In the genomic region with DNA sequence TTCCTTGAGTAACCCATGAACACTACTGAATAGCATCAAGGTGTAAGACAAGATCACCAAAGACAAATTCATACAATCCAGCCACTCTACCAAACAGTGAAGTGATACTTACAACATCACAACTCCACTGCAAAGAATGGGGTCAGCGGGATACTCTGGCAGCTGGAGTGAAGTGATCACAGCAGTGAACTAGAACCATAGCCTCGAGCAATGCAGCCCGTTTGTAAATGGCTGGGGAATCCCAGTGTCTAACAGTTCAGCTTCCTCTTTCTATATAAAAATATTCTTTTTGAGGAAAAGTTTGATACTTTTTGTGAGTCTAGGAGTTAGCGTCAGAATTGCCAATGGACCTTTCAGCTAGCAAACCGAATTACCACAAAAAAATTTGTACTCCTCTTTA, we compare ENCODE assay signal across 15 cellular contexts.
DNase-seq lines count a peak whose midpoint lies in the region; ATAC-seq and TF ChIP-seq lines count a peak whose summit lies in the region.
"Had no signal": no experiment of that assay in that cellular context is flagged by ENCODE, and none has a peak within 500 bp of the region (broad histone marks: within the 10 kb centered on the region; RNA-seq: fewer than 3 reads in every experiment).

No MANE protein-coding gene starts in this region.

- WGBS in SK-N-SH (ENCODE audit: low lambda C conversion rate) = 54% methylated on average over 4 of the region's 5 CpGs

- no peaks in the 10 kb centered on the region for H3K27me3 Mint-ChIP-seq in neural crest cell (ENCODE audit: low read depth)

- no peaks in the 10 kb centered on the region for H3K27me3 ChIP-seq in OCI-LY3 (ENCODE audit: low read depth, low read length)
- no peaks in the 10 kb centered on the region for H3K27me3 ChIP-seq in SK-N-SH (ENCODE audit: insufficient read depth)
- no peaks in the 10 kb centered on the region for H3K27me3 ChIP-seq in PC-3 (ENCODE audit: low read length)

- H3K4me1 Mint-ChIP-seq in neural crest cell = peaks cover 62% of the 10 kb centered on the region
- H3K4me1 Mint-ChIP-seq: CD14-positive monocyte had no signal

- POLR2A ChIA-PET in SK-N-SH (lab: Yijun Ruan, JAX) = no interaction called here
- POLR2A ChIA-PET in PC-3 (lab: Charles Lee; ENCODE audit: unreplicated experiment) = no interaction called here

- H3K27ac ChIP-seq in OCI-LY3 (ENCODE audit: low read length) (no peak overlapping the region), SK-N-SH (ENCODE audit: low read depth in 2 of 2, low read length in 1 of 2) (no peak overlapping the region), PC-3 (ENCODE audit: low read length) (no peak overlapping the region)

- H3K9me2 ChIP-seq in SK-N-SH (no peaks in the 10 kb centered on the region), PC-3 (replicated peaks; ENCODE audit: low read length) (no peaks in the 10 kb centered on the region)

- H4K20me1 ChIP-seq in OCI-LY3 (ENCODE audit: insufficient read depth, low read length) (no peaks in the 10 kb centered on the region), SK-N-SH (ENCODE audit: insufficient read depth) (no peaks in the 10 kb centered on the region), PC-3 (ENCODE audit: low read length) (no peaks in the 10 kb centered on the region)

- no TSS peak for BruUV-seq in PC-3 (replicated peaks; lab: Mats Ljungman, UMichigan)

- H3F3A ChIP-seq in SK-N-SH (replicated peaks; ENCODE audit: insufficient read depth) (no peaks in the 10 kb centered on the region), PC-3 (ENCODE audit: low read length, unreplicated experiment) (no peaks in the 10 kb centered on the region)

- H3K36me3 ChIP-seq in OCI-LY3 (replicated peaks; ENCODE audit: low read depth, low read length) (no peaks in the 10 kb centered on the region), SK-N-SH (replicated peaks in 1 of 2; ENCODE audit: control insufficient read depth in 1 of 2, insufficient read depth in 2 of 2, low read length in 1 of 2) (no peaks in the 10 kb centered on the region), PC-3 (ENCODE audit: low read depth, low read length) (no peaks in the 10 kb centered on the region)

- H3K27ac Mint-ChIP-seq in neural crest cell (ENCODE audit: unreplicated experiment) = no peak overlapping the region
- H3K27ac Mint-ChIP-seq: CD14-positive monocyte had no signal

- intact Hi-C loops in PC-3 (cut with micrococcal nuclease) = no loop called here

- ATAC-seq in HG02678 (IDR thresholded peaks at IDR 0.05; ENCODE audit: unreplicated experiment) (no peak), PC-3 (no peak)
- ATAC-seq: K562, Panc1, Right ventricle myocardium inferior had no signal

- peak overlapping the region; percentile 17 for H3K4me3 Mint-ChIP-seq in neural crest cell
- H3K4me3 Mint-ChIP-seq: CD14-positive monocyte had no signal

- peaks cover 16% of the 10 kb centered on the region for H3K36me3 Mint-ChIP-seq in neural crest cell (ENCODE audit: low read depth)
- H3K36me3 Mint-ChIP-seq: CD14-positive monocyte had no signal

- peak; percentile 40 for DNase-seq in ELF-1 (ENCODE audit: low read depth, low spot score)
- DNase-seq in foreskin melanocyte = peak; percentile 19
- DNase-seq in neural crest cell (ENCODE audit: low read depth, low spot score) = no peak
- DNase-seq in NCI-H1092 treated with DMSO at 0.1 percent for 48 hours (lab: John Stamatoyannopoulos, UW) = no peak
- DNase-seq in SK-N-SH = no peak
- DNase-seq in PC-3 = no peak
- DNase-seq: NCI-H1048, NCI-H1694, NCI-H446 had no signal

- no peak for TF ChIP-seq RAD21 in SK-N-SH (IDR thresholded peaks at IDR 0.05; ENCODE audit: low read length)

- H3K9me3 ChIP-seq in OCI-LY3 (ENCODE audit: insufficient read depth, low read length) = no peaks in the 10 kb centered on the region
- H3K9me3 ChIP-seq in SK-N-SH = no peaks in the 10 kb centered on the region
- H3K9me3 ChIP-seq in PC-3 (ENCODE audit: low read length) = no peaks in the 10 kb centered on the region

- peaks cover 13% of the 10 kb centered on the region for H3K9me3 Mint-ChIP-seq in neural crest cell

- peak overlapping the region; percentile 57; the same call in 1 of the 2 replicates for H2AFZ ChIP-seq in OCI-LY3 (ENCODE audit: low read depth, low read length)
- no peak overlapping the region for H2AFZ ChIP-seq in SK-N-SH (ENCODE audit: low read depth)
- H2AFZ ChIP-seq in PC-3 (ENCODE audit: low read length) = no peak overlapping the region

- TF ChIP-seq CTCF in OCI-LY3 (IDR thresholded peaks at IDR 0.05; ENCODE audit: low read depth, low read length) (no peak), neural crest cell (conservative IDR thresholded peaks at IDR 0.05) (no peak), SK-N-SH (IDR thresholded peaks at IDR 0.05) (no peak), PC-3 (conservative IDR thresholded peaks at IDR 0.05; ENCODE audit: low read depth, low read length) (no peak)

- H3K4me1 ChIP-seq in OCI-LY3 (ENCODE audit: low read length) (peaks cover 23% of the 10 kb centered on the region), SK-N-SH (ENCODE audit: control insufficient read depth in 1 of 2, insufficient read depth in 2 of 2, low read depth in 1 of 2, low read length in 1 of 2) (peaks cover 0 to 20% of the 10 kb centered on the region in 2 experiments; a peak in 2 of 4 replicates), PC-3 (ENCODE audit: insufficient read depth, low read length) (no peaks in the 10 kb centered on the region)

- H3K4me3 ChIP-seq in OCI-LY3 (ENCODE audit: low read length) = peak overlapping the region; percentile 70
- H3K4me3 ChIP-seq in SK-N-SH (ENCODE audit: low read depth in 2 of 2, low read length in 1 of 2) = no peak overlapping the region
- H3K4me3 ChIP-seq in PC-3 (ENCODE audit: low read length) = no peak overlapping the region
- H3K4me3 ChIP-seq: K562 had no signal

- H3K9ac ChIP-seq in OCI-LY3 (ENCODE audit: low read length) (0 out of 2 replicates have a peak overlapping the region, but pooled peaks have one; percentile 7), SK-N-SH (no peak overlapping the region), PC-3 (ENCODE audit: low read length) (no peak overlapping the region)

- no peaks in the 10 kb centered on the region for H3K79me2 ChIP-seq in OCI-LY3 (ENCODE audit: low read length)
- H3K79me2 ChIP-seq in SK-N-SH (ENCODE audit: insufficient read depth) = no peaks in the 10 kb centered on the region
- no peaks in the 10 kb centered on the region for H3K79me2 ChIP-seq in PC-3 (ENCODE audit: low read length)

- CTCF ChIA-PET in SK-N-SH (lab: Yijun Ruan, JAX) (no interaction called here), PC-3 (lab: Charles Lee) (no interaction called here)

- no peak for TF ChIP-seq EP300 in SK-N-SH (IDR thresholded peaks at IDR 0.05; ENCODE audit: borderline replicate concordance in 1 of 2, low read depth in 1 of 2, low read length in 1 of 2)

- H3K4me2 ChIP-seq in OCI-LY3 (ENCODE audit: low read length) (peak overlapping the region; percentile 85), SK-N-SH (no peak overlapping the region), PC-3 (ENCODE audit: low read length) (no peak overlapping the region)

TF ChIP-seq in SK-N-SH, 30 proteins besides CTCF, POLR2A, EP300 and RAD21 (continues in another document):
- no peak for TF ChIP-seq ELF1 (IDR thresholded peaks at IDR 0.05)
- TF ChIP-seq, protein P1, sequence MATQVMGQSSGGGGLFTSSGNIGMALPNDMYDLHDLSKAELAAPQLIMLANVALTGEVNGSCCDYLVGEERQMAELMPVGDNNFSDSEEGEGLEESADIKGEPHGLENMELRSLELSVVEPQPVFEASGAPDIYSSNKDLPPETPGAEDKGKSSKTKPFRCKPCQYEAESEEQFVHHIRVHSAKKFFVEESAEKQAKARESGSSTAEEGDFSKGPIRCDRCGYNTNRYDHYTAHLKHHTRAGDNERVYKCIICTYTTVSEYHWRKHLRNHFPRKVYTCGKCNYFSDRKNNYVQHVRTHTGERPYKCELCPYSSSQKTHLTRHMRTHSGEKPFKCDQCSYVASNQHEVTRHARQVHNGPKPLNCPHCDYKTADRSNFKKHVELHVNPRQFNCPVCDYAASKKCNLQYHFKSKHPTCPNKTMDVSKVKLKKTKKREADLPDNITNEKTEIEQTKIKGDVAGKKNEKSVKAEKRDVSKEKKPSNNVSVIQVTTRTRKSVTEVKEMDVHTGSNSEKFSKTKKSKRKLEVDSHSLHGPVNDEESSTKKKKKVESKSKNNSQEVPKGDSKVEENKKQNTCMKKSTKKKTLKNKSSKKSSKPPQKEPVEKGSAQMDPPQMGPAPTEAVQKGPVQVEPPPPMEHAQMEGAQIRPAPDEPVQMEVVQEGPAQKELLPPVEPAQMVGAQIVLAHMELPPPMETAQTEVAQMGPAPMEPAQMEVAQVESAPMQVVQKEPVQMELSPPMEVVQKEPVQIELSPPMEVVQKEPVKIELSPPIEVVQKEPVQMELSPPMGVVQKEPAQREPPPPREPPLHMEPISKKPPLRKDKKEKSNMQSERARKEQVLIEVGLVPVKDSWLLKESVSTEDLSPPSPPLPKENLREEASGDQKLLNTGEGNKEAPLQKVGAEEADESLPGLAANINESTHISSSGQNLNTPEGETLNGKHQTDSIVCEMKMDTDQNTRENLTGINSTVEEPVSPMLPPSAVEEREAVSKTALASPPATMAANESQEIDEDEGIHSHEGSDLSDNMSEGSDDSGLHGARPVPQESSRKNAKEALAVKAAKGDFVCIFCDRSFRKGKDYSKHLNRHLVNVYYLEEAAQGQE (IDR thresholded peaks at IDR 0.05; ENCODE audit: low read depth, low read length) = no peak
- no peak for TF ChIP-seq FOXJ3 (CRISPR knock-in tag; IDR thresholded peaks at IDR 0.05)
- no peak for TF ChIP-seq FOSL2 (IDR thresholded peaks at IDR 0.05; ENCODE audit: borderline replicate concordance, low read depth)
- TF ChIP-seq SIN3A (IDR thresholded peaks at IDR 0.05; ENCODE audit: borderline replicate concordance, low read depth, low read length) = no peak
- TF ChIP-seq, protein P2, sequence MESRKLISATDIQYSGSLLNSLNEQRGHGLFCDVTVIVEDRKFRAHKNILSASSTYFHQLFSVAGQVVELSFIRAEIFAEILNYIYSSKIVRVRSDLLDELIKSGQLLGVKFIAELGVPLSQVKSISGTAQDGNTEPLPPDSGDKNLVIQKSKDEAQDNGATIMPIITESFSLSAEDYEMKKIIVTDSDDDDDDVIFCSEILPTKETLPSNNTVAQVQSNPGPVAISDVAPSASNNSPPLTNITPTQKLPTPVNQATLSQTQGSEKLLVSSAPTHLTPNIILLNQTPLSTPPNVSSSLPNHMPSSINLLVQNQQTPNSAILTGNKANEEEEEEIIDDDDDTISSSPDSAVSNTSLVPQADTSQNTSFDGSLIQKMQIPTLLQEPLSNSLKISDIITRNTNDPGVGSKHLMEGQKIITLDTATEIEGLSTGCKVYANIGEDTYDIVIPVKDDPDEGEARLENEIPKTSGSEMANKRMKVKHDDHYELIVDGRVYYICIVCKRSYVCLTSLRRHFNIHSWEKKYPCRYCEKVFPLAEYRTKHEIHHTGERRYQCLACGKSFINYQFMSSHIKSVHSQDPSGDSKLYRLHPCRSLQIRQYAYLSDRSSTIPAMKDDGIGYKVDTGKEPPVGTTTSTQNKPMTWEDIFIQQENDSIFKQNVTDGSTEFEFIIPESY (IDR thresholded peaks at IDR 0.05; ENCODE audit: borderline replicate concordance, low read depth) = no peak
- no peak for TF ChIP-seq RCOR1 (IDR thresholded peaks at IDR 0.05; ENCODE audit: low read length)
- no peak for TF ChIP-seq EZH2phosphoT487 (IDR thresholded peaks at IDR 0.05; ENCODE audit: borderline replicate concordance, low read depth)
- no peak for TF ChIP-seq NRF1 (IDR thresholded peaks at IDR 0.05; ENCODE audit: low read depth, low read length)

Comparison
In these comparisons a context has a peak if more than half of its experiments do, and no peak if none do; other contexts are left out.
1. DNase-seq: peak in ELF-1 (single experiment) and foreskin melanocyte (single experiment); none in neural crest cell (single experiment), NCI-H1092 treated with DMSO at 0.1 percent for 48 hours (single experiment), SK-N-SH (single experiment) and PC-3 (single experiment).